ENCODE assay signal across 2 cellular contexts in genomic region chr9:136429683-136430590, GRCh38.
A peak's percentile ranks its signal among the peaks of the same experiment; 100 is the strongest.
TF ChIP-seq lines count a peak whose summit lies in the region.

No MANE protein-coding gene starts in this region.

TF ChIP-seq in HCT116, 20 proteins besides CTCF, POLR2A, EP300 and RAD21:
- TF ChIP-seq CBX3 (IDR thresholded peaks at IDR 0.05; ENCODE audit: low read depth): no peak
- no peak for TF ChIP-seq ZNF274 (IDR thresholded peaks at IDR 0.05; ENCODE audit: low read depth, low read length)
- TF ChIP-seq, protein P1, sequence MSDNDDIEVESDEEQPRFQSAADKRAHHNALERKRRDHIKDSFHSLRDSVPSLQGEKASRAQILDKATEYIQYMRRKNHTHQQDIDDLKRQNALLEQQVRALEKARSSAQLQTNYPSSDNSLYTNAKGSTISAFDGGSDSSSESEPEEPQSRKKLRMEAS (IDR thresholded peaks at IDR 0.05): no peak
- no peak for TF ChIP-seq TCF7L2 (IDR thresholded peaks at IDR 0.05; ENCODE audit: borderline replicate concordance, extremely low read depth, insufficient read depth, insufficient read length)
- TF ChIP-seq YY1 (IDR thresholded peaks at IDR 0.05; ENCODE audit: extremely low read depth, insufficient replicate concordance, low read depth, low read length): no peak

TF ChIP-seq in K562, 482 proteins besides CTCF, POLR2A, EP300 and RAD21:
- TF ChIP-seq POLR2G (IDR thresholded peaks at IDR 0.05; ENCODE audit: low read depth, low read length) (0 out of 2 replicates have a peak, but pooled peaks have one; percentile 29), RNF2 (IDR thresholded peaks at IDR 0.05) (no peak)
- TF ChIP-seq, protein P2, sequence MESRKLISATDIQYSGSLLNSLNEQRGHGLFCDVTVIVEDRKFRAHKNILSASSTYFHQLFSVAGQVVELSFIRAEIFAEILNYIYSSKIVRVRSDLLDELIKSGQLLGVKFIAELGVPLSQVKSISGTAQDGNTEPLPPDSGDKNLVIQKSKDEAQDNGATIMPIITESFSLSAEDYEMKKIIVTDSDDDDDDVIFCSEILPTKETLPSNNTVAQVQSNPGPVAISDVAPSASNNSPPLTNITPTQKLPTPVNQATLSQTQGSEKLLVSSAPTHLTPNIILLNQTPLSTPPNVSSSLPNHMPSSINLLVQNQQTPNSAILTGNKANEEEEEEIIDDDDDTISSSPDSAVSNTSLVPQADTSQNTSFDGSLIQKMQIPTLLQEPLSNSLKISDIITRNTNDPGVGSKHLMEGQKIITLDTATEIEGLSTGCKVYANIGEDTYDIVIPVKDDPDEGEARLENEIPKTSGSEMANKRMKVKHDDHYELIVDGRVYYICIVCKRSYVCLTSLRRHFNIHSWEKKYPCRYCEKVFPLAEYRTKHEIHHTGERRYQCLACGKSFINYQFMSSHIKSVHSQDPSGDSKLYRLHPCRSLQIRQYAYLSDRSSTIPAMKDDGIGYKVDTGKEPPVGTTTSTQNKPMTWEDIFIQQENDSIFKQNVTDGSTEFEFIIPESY (CRISPR knock-in tag; IDR thresholded peaks at IDR 0.05): peak; percentile 77
